In genomic region chr14:73782623-73783022, GRCh38 we compare ENCODE assay signal across 11 cellular contexts.
DNase-seq lines count a peak whose midpoint lies in the region; ATAC-seq, FAIRE-seq and TF ChIP-seq lines count a peak whose summit lies in the region.
"Had no signal": no experiment of that assay in that cellular context is flagged by ENCODE, and none has a peak within 500 bp of the region (broad histone marks: within the 10 kb centered on the region; RNA-seq: fewer than 3 reads in every experiment).

No MANE protein-coding gene starts in this region.

- peaks cover 33% of the 10 kb centered on the region for H3K4me1 Mint-ChIP-seq in astrocyte (ENCODE audit: low read depth, unreplicated experiment)
- peaks cover 34 to 70% (median 67%) of the 10 kb centered on the region in 4 donors for H3K4me1 Mint-ChIP-seq in naive thymus-derived CD8-positive, alpha-beta T cell

- no peak overlapping the region for H3K4me2 ChIP-seq in astrocyte (ENCODE audit: low read length)

- H3K9me3 ChIP-seq in astrocyte (ENCODE audit: insufficient read depth, low read depth, low read length) (no peaks in the 10 kb centered on the region), tibial nerve (no peaks in the 10 kb centered on the region)

- H3K79me2 ChIP-seq in astrocyte (ENCODE audit: insufficient read depth, low read length), result peaks cover 79% of the 10 kb centered on the region

- no peak overlapping the region for H3K4me3 ChIP-seq in astrocyte (ENCODE audit: insufficient read depth, low read depth, low read length)
- H3K4me3 ChIP-seq in tibial nerve, result no peak overlapping the region
- H3K4me3 ChIP-seq in lower leg skin (ENCODE audit: low read depth, poor library complexity, severe bottlenecking), result no peak overlapping the region

- no peak for TF ChIP-seq POLR2A in tibial nerve (IDR thresholded peaks at IDR 0.05)
- TF ChIP-seq POLR2A in lower leg skin (IDR thresholded peaks at IDR 0.05), result no peak

- H4K20me1 ChIP-seq in astrocyte (ENCODE audit: insufficient read depth, low read length), result peaks cover 55% of the 10 kb centered on the region

- no peaks in the 10 kb centered on the region for H3K27me3 ChIP-seq in astrocyte (ENCODE audit: insufficient read depth, low read length)
- H3K27me3 ChIP-seq in tibial nerve, result no peaks in the 10 kb centered on the region

- H3K36me3 ChIP-seq in astrocyte (ENCODE audit: insufficient read depth, low read length) (no peaks in the 10 kb centered on the region), tibial nerve (no peaks in the 10 kb centered on the region)

- 50 to 51% methylated on average over 2 of the region's 2 CpGs for WGBS in tibial nerve, 2 donors
- 79 to 83% methylated on average over 2 of the region's 2 CpGs for WGBS in lower leg skin, 2 donors

- no peaks in the 10 kb centered on the region for H3K27me3 Mint-ChIP-seq in astrocyte (ENCODE audit: low read depth, unreplicated experiment)
- H3K27me3 Mint-ChIP-seq in naive thymus-derived CD8-positive, alpha-beta T cell, result no peaks in the 10 kb centered on the region

- no peak for TF ChIP-seq CTCF in astrocyte (IDR thresholded peaks at IDR 0.05; ENCODE audit: insufficient read depth, low read depth, low read length)
- TF ChIP-seq CTCF in tibial nerve (IDR thresholded peaks at IDR 0.05), result no peak
- no peak for TF ChIP-seq CTCF in lower leg skin (IDR thresholded peaks at IDR 0.05)

- peak; percentile 28 for DNase-seq in activated effector memory CD4-positive, alpha-beta T cell treated with anti-CD3 and anti-CD28 coated beads, Interleukin-2, amount 50 U/mL, for 16 hours
- no peak for DNase-seq in activated effector memory CD4-positive, alpha-beta T cell treated with Interleukin-2 at 50 U/mL for 16 hours
- DNase-seq in astrocyte (ENCODE audit: low read depth) (no peak), tibial nerve (ENCODE audit: low spot score in 2 of 2) (no peak), HuH-7.5 (ENCODE audit: low spot score) (no peak), lower leg skin (ENCODE audit: low spot score in 2 of 2) (no peak)
- no peak for DNase-seq in naive thymus-derived CD8-positive, alpha-beta T cell
- no peak for DNase-seq in stimulated activated CD4-positive, alpha-beta T cell treated with anti-CD3 and anti-CD28 coated beads, Interleukin-12 subunit alpha, Interleukin-12 subunit beta, amount 100 ng/mL, for 4 hours
- DNase-seq: GOT3 had no signal

- peak overlapping the region; percentile 76 for H3K27ac Mint-ChIP-seq in astrocyte (ENCODE audit: unreplicated experiment)
- H3K27ac Mint-ChIP-seq in naive thymus-derived CD8-positive, alpha-beta T cell, result peak overlapping the region in 9 of 10 donors; percentile 62 to 99 (median 95)

- ATAC-seq in naive thymus-derived CD8-positive, alpha-beta T cell, result no peak
- ATAC-seq: activated naive CD4-positive, alpha-beta T cell treated with anti-CD3 and anti-CD28 coated beads, Interleukin-2, amount 50 U/mL, for 72 hours had no signal

- H3K27ac ChIP-seq in astrocyte (ENCODE audit: low read depth, low read length) (no peak overlapping the region), tibial nerve (peak overlapping the region; percentile 90 to 100 (median 96))

- H3K4me3 Mint-ChIP-seq in astrocyte (ENCODE audit: unreplicated experiment), result peak overlapping the region; percentile 77
- peak overlapping the region in 7 of 10 donors; percentile 46 to 95 (median 94) for H3K4me3 Mint-ChIP-seq in naive thymus-derived CD8-positive, alpha-beta T cell

- H3K4me1 ChIP-seq in astrocyte (ENCODE audit: insufficient read depth, low read length) (peaks cover 37% of the 10 kb centered on the region), tibial nerve (peaks cover 8 to 63% (median 42%) of the 10 kb centered on the region in 4 donors)

- FAIRE-seq in astrocyte (lab: Jason Lieb, UNC), result no peak
- FAIRE-seq: endometrium had no signal

- POLR2A ChIA-PET in naive thymus-derived CD8-positive, alpha-beta T cell (lab: Charles Lee), result interaction anchor here (7.4 kb wide), 1 partner anchor 40 kb away, joined by 103 read pairs; no protein-coding TSS in a partner anchor

- intact Hi-C loops in lower leg skin (cut with DNase I; ENCODE audit: low total_unique reads), result no loop called here

- H3K9ac ChIP-seq in astrocyte (ENCODE audit: low read length), result no peak overlapping the region

- no peak for TF ChIP-seq EP300 in tibial nerve (IDR thresholded peaks at IDR 0.05)

- no peaks in the 10 kb centered on the region for H3K9me3 Mint-ChIP-seq in astrocyte (ENCODE audit: unreplicated experiment)
- H3K9me3 Mint-ChIP-seq in naive thymus-derived CD8-positive, alpha-beta T cell, result no peaks in the 10 kb centered on the region
- H3K9me3 Mint-ChIP-seq: activated naive CD4-positive, alpha-beta T cell treated with anti-CD3 and anti-CD28 coated beads, Interleukin-2, amount 50 U/mL, for 72 hours had no signal

- H3K36me3 Mint-ChIP-seq in astrocyte (ENCODE audit: low read depth, unreplicated experiment), result peaks cover 4% of the 10 kb centered on the region
- H3K36me3 Mint-ChIP-seq in naive thymus-derived CD8-positive, alpha-beta T cell, result peaks cover 0 to 11% (median 0%) of the 10 kb centered on the region in 3 donors

- no peak overlapping the region for H2AFZ ChIP-seq in astrocyte (ENCODE audit: low read depth, low read length)
